2 cellular contexts compared by ENCODE assay signal in the genomic region with DNA sequence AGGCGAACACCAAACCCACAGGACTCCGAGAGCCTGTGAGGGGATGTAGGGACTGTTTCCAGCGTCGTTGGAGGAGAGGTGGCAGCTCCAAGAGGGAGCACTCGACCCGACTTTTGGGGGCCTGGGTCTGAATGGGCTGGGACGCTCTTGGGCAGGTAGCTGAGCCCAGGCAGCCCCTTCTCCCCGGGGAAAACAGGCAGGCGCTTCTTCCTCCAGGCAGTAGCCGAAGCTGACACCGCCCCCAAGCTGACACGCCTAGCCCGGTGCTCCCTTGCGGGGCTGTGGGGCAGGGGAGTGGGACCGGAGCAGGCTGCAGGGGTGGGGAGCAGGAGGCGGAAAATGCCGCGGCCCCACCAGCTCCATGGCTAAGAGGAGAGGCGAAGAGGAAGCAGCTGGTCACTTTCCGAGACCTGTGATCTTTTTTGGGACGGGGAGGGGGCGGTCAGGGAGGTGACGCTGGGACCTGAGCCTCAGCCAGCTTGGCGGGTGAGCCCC.
TF ChIP-seq lines count a peak whose summit lies in the region.

No MANE protein-coding gene starts in this region.

TF ChIP-seq in SK-N-SH, 30 proteins besides CTCF, POLR2A, EP300 and RAD21 (continued from another document):
- TF ChIP-seq, protein P1, sequence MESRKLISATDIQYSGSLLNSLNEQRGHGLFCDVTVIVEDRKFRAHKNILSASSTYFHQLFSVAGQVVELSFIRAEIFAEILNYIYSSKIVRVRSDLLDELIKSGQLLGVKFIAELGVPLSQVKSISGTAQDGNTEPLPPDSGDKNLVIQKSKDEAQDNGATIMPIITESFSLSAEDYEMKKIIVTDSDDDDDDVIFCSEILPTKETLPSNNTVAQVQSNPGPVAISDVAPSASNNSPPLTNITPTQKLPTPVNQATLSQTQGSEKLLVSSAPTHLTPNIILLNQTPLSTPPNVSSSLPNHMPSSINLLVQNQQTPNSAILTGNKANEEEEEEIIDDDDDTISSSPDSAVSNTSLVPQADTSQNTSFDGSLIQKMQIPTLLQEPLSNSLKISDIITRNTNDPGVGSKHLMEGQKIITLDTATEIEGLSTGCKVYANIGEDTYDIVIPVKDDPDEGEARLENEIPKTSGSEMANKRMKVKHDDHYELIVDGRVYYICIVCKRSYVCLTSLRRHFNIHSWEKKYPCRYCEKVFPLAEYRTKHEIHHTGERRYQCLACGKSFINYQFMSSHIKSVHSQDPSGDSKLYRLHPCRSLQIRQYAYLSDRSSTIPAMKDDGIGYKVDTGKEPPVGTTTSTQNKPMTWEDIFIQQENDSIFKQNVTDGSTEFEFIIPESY (IDR thresholded peaks at IDR 0.05; ENCODE audit: borderline replicate concordance, low read depth), result no peak
- TF ChIP-seq EZH2phosphoT487 (IDR thresholded peaks at IDR 0.05; ENCODE audit: borderline replicate concordance, low read depth), result no peak
- no peak for TF ChIP-seq GABPA (IDR thresholded peaks at IDR 0.05; ENCODE audit: low read depth)
- no peak for TF ChIP-seq USF1 (IDR thresholded peaks at IDR 0.05; ENCODE audit: borderline replicate concordance, low read depth)
- TF ChIP-seq JUND (IDR thresholded peaks at IDR 0.05), result no peak

TF ChIP-seq in SK-N-SH treated with all-trans-retinoic acid at 6 μM for 48 hours, 23 proteins besides CTCF, POLR2A, EP300 and RAD21 (continued from another document):
- TF ChIP-seq, protein P2, sequence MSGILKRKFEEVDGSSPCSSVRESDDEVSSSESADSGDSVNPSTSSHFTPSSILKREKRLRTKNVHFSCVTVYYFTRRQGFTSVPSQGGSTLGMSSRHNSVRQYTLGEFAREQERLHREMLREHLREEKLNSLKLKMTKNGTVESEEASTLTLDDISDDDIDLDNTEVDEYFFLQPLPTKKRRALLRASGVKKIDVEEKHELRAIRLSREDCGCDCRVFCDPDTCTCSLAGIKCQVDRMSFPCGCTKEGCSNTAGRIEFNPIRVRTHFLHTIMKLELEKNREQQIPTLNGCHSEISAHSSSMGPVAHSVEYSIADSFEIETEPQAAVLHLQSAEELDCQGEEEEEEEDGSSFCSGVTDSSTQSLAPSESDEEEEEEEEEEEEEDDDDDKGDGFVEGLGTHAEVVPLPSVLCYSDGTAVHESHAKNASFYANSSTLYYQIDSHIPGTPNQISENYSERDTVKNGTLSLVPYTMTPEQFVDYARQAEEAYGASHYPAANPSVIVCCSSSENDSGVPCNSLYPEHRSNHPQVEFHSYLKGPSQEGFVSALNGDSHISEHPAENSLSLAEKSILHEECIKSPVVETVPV (CRISPR knock-in tag; IDR thresholded peaks at IDR 0.05), result no peak
- TF ChIP-seq ISL1 (CRISPR knock-in tag; IDR thresholded peaks at IDR 0.05) (no peak), ZNF565 (CRISPR knock-in tag; conservative IDR thresholded peaks at IDR 0.05; ENCODE audit: low read depth) (no peak), ESRRG (CRISPR knock-in tag; IDR thresholded peaks at IDR 0.05) (no peak), ZNF8 (CRISPR knock-in tag; IDR thresholded peaks at IDR 0.05) (no peak), SNAI2 (CRISPR knock-in tag; IDR thresholded peaks at IDR 0.05) (no peak), PPARA (CRISPR knock-in tag; IDR thresholded peaks at IDR 0.05; ENCODE audit: borderline replicate concordance) (no peak), TOX (CRISPR knock-in tag; IDR thresholded peaks at IDR 0.05; ENCODE audit: borderline replicate concordance) (no peak)
